In the genomic region with DNA sequence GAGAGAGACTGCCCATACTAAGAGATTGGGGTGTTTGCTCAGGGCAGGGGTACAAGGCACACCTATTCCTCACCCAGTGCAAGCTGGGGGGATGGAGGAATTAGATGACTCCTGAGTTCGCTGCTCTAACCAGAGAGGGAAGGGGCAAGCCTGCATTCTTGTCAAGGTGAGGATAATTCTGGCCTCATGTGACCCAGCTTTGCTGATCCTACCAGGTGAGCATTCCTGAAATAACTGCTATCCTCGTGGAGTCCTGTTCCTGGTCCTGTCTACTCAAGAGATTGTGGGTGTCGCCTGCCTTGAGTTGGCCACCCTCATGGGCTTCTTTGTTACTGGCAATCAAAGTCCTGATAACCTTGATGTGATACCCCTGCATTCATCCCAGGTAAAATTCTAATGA, we compare ENCODE assay signal across 1 cellular context.
TF ChIP-seq lines count a peak whose summit lies in the region.

No MANE protein-coding gene starts in this region.

TF ChIP-seq in GM23338, 12 proteins besides CTCF, POLR2A, EP300 and RAD21 (continued from another document):
- TF ChIP-seq, protein P1, sequence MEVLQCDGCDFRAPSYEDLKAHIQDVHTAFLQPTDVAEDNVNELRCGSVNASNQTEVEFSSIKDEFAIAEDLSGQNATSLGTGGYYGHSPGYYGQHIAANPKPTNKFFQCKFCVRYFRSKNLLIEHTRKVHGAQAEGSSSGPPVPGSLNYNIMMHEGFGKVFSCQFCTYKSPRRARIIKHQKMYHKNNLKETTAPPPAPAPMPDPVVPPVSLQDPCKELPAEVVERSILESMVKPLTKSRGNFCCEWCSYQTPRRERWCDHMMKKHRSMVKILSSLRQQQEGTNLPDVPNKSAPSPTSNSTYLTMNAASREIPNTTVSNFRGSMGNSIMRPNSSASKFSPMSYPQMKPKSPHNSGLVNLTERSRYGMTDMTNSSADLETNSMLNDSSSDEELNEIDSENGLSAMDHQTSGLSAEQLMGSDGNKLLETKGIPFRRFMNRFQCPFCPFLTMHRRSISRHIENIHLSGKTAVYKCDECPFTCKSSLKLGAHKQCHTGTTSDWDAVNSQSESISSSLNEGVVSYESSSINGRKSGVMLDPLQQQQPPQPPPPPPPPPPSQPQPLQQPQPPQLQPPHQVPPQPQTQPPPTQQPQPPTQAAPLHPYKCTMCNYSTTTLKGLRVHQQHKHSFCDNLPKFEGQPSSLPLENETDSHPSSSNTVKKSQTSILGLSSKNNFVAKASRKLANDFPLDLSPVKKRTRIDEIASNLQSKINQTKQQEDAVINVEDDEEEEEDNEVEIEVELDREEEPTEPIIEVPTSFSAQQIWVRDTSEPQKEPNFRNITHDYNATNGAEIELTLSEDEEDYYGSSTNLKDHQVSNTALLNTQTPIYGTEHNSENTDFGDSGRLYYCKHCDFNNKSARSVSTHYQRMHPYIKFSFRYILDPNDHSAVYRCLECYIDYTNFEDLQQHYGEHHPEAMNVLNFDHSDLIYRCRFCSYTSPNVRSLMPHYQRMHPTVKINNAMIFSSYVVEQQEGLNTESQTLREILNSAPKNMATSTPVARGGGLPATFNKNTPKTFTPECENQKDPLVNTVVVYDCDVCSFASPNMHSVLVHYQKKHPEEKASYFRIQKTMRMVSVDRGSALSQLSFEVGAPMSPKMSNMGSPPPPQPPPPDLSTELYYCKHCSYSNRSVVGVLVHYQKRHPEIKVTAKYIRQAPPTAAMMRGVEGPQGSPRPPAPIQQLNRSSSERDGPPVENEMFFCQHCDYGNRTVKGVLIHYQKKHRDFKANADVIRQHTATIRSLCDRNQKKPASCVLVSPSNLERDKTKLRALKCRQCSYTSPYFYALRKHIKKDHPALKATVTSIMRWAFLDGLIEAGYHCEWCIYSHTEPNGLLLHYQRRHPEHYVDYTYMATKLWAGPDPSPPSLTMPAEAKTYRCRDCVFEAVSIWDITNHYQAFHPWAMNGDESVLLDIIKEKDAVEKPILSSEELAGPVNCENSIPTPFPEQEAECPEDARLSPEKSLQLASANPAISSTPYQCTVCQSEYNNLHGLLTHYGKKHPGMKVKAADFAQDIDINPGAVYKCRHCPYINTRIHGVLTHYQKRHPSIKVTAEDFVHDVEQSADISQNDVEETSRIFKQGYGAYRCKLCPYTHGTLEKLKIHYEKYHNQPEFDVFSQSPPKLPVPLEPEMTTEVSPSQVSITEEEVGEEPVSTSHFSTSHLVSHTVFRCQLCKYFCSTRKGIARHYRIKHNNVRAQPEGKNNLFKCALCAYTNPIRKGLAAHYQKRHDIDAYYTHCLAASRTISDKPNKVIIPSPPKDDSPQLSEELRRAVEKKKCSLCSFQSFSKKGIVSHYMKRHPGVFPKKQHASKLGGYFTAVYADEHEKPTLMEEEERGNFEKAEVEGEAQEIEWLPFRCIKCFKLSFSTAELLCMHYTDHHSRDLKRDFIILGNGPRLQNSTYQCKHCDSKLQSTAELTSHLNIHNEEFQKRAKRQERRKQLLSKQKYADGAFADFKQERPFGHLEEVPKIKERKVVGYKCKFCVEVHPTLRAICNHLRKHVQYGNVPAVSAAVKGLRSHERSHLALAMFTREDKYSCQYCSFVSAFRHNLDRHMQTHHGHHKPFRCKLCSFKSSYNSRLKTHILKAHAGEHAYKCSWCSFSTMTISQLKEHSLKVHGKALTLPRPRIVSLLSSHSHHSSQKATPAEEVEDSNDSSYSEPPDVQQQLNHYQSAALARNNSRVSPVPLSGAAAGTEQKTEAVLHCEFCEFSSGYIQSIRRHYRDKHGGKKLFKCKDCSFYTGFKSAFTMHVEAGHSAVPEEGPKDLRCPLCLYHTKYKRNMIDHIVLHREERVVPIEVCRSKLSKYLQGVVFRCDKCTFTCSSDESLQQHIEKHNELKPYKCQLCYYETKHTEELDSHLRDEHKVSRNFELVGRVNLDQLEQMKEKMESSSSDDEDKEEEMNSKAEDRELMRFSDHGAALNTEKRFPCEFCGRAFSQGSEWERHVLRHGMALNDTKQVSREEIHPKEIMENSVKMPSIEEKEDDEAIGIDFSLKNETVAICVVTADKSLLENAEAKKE (CRISPR knock-in tag; IDR thresholded peaks at IDR 0.05), result no peak
- TF ChIP-seq ZNF114 (CRISPR knock-in tag; IDR thresholded peaks at IDR 0.05) (no peak), ZNF331 (CRISPR knock-in tag; IDR thresholded peaks at IDR 0.05; ENCODE audit: low read depth) (no peak), EZH2phosphoT487 (IDR thresholded peaks at IDR 0.05; ENCODE audit: unreplicated experiment) (no peak), CREB1 (CRISPR knock-in tag; IDR thresholded peaks at IDR 0.05; ENCODE audit: low read depth) (no peak)
- TF ChIP-seq, protein P2, sequence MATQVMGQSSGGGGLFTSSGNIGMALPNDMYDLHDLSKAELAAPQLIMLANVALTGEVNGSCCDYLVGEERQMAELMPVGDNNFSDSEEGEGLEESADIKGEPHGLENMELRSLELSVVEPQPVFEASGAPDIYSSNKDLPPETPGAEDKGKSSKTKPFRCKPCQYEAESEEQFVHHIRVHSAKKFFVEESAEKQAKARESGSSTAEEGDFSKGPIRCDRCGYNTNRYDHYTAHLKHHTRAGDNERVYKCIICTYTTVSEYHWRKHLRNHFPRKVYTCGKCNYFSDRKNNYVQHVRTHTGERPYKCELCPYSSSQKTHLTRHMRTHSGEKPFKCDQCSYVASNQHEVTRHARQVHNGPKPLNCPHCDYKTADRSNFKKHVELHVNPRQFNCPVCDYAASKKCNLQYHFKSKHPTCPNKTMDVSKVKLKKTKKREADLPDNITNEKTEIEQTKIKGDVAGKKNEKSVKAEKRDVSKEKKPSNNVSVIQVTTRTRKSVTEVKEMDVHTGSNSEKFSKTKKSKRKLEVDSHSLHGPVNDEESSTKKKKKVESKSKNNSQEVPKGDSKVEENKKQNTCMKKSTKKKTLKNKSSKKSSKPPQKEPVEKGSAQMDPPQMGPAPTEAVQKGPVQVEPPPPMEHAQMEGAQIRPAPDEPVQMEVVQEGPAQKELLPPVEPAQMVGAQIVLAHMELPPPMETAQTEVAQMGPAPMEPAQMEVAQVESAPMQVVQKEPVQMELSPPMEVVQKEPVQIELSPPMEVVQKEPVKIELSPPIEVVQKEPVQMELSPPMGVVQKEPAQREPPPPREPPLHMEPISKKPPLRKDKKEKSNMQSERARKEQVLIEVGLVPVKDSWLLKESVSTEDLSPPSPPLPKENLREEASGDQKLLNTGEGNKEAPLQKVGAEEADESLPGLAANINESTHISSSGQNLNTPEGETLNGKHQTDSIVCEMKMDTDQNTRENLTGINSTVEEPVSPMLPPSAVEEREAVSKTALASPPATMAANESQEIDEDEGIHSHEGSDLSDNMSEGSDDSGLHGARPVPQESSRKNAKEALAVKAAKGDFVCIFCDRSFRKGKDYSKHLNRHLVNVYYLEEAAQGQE (IDR thresholded peaks at IDR 0.05; ENCODE audit: unreplicated experiment), result no peak
